ENCODE assay signal across 1 cellular context in the genomic region with DNA sequence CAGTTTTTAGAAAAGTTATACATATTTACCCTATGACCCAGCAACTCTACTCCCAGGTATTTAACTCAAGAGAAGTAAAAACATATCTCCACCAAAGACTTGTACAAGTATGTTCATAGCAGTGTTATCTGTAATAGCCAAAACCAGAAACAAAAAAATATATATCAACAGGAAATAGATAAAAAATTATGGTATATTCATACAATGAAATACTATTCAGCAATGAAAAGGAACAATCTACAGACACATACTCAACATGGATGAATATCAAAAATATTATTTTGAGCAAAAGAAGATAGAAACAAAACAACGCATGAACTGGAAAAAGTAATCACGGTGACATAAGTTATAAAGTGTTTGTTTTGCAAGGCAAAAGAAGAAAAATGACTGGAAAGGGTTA.
TF ChIP-seq lines count a peak whose summit lies in the region.

No MANE protein-coding gene starts in this region.

TF ChIP-seq in A549, 52 proteins besides CTCF, POLR2A, EP300 and RAD21 (continued from another document):
- TF ChIP-seq, protein P1, sequence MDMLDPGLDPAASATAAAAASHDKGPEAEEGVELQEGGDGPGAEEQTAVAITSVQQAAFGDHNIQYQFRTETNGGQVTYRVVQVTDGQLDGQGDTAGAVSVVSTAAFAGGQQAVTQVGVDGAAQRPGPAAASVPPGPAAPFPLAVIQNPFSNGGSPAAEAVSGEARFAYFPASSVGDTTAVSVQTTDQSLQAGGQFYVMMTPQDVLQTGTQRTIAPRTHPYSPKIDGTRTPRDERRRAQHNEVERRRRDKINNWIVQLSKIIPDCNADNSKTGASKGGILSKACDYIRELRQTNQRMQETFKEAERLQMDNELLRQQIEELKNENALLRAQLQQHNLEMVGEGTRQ (IDR thresholded peaks at IDR 0.05): no peak
- no peak for TF ChIP-seq NFE2L2 (conservative IDR thresholded peaks at IDR 0.05; ENCODE audit: low read length)
